ENCODE assay signal across 1 cellular context in genomic region chr11:86931965-86932332, GRCh38.
A peak's percentile ranks its signal among the peaks of the same experiment; 100 is the strongest.
TF ChIP-seq lines count a peak whose summit lies in the region.

No MANE protein-coding gene starts in this region.

TF ChIP-seq in K562, 482 proteins besides CTCF, POLR2A, EP300 and RAD21 (continued from another document and continues in another):
- TF ChIP-seq RBBP5 (IDR thresholded peaks at IDR 0.05; ENCODE audit: borderline replicate concordance, insufficient read depth, low read length, poor library complexity, severe bottlenecking) (no peak), ZNF263 (CRISPR knock-in tag; IDR thresholded peaks at IDR 0.05; ENCODE audit: borderline replicate concordance) (no peak), DDX20 (tag; IDR thresholded peaks at IDR 0.05; ENCODE audit: low read depth) (no peak), USF1 (CRISPR knock-in tag; IDR thresholded peaks at IDR 0.05) (peak; percentile 66), RERE (CRISPR knock-in tag; IDR thresholded peaks at IDR 0.05; ENCODE audit: borderline replicate concordance) (no peak), ZBTB2 (IDR thresholded peaks at IDR 0.05) (no peak), SRSF3 (IDR thresholded peaks at IDR 0.05; ENCODE audit: insufficient read depth, low read length) (no peak), ZNF561 (CRISPR knock-in tag; conservative IDR thresholded peaks at IDR 0.05) (no peak), SRSF1 (IDR thresholded peaks at IDR 0.05; ENCODE audit: low read depth, low read length) (no peak), TOE1 (IDR thresholded peaks at IDR 0.05; ENCODE audit: borderline replicate concordance) (peak; percentile 39; the same call in 1 of the 2 replicates), TOE1 (CRISPR knock-in tag; IDR thresholded peaks at IDR 0.05; ENCODE audit: borderline replicate concordance, low read depth) (no peak), PKNOX1 (IDR thresholded peaks at IDR 0.05) (peak; percentile 97), HOXB6 (CRISPR knock-in tag; IDR thresholded peaks at IDR 0.05; ENCODE audit: borderline replicate concordance) (no peak), RBM15 (IDR thresholded peaks at IDR 0.05; ENCODE audit: insufficient read depth, low read length) (no peak), ZNF280B (CRISPR knock-in tag; IDR thresholded peaks at IDR 0.05) (no peak), MECOM (CRISPR knock-in tag; IDR thresholded peaks at IDR 0.05) (0 out of 2 replicates have a peak, but pooled peaks have one; percentile 23), NFATC3 (IDR thresholded peaks at IDR 0.05) (no peak), RB1 (IDR thresholded peaks at IDR 0.05; ENCODE audit: low read depth) (0 out of 2 replicates have a peak, but pooled peaks have one; percentile 12), MTA3 (IDR thresholded peaks at IDR 0.05; ENCODE audit: borderline replicate concordance) (no peak; the same call in 1 of the 2 replicates), REST (CRISPR knock-in tag; IDR thresholded peaks at IDR 0.05; ENCODE audit: low read depth) (no peak), FOXA1 (IDR thresholded peaks at IDR 0.05; ENCODE audit: borderline replicate concordance) (no peak), JUNB (CRISPR knock-in tag; conservative IDR thresholded peaks at IDR 0.05) (no peak), TCF3 (CRISPR knock-in tag; IDR thresholded peaks at IDR 0.05) (no peak), ETS2 (tag; IDR thresholded peaks at IDR 0.05; ENCODE audit: borderline replicate concordance, poor library complexity, severe bottlenecking) (no peak), MAFG (tag; conservative IDR thresholded peaks at IDR 0.05) (no peak), BRCA1 (IDR thresholded peaks at IDR 0.05) (no peak), BRCA1 (CRISPR knock-in tag; IDR thresholded peaks at IDR 0.05) (no peak), MCM3 (IDR thresholded peaks at IDR 0.05) (no peak), TRIM24 (IDR thresholded peaks at IDR 0.05) (no peak), ZNF41 (CRISPR knock-in tag; conservative IDR thresholded peaks at IDR 0.05) (no peak), ZNF407 (IDR thresholded peaks at IDR 0.05; ENCODE audit: low read depth) (no peak), ESRRA (IDR thresholded peaks at IDR 0.05; ENCODE audit: borderline replicate concordance, low read depth) (peak; percentile 91), HNRNPL (IDR thresholded peaks at IDR 0.05; ENCODE audit: low read depth, low read length) (no peak), NR0B1 (IDR thresholded peaks at IDR 0.05; ENCODE audit: partially characterized antibody) (no peak)
